Comparison of ENCODE assay signal across 8 cellular contexts in the genomic region with DNA sequence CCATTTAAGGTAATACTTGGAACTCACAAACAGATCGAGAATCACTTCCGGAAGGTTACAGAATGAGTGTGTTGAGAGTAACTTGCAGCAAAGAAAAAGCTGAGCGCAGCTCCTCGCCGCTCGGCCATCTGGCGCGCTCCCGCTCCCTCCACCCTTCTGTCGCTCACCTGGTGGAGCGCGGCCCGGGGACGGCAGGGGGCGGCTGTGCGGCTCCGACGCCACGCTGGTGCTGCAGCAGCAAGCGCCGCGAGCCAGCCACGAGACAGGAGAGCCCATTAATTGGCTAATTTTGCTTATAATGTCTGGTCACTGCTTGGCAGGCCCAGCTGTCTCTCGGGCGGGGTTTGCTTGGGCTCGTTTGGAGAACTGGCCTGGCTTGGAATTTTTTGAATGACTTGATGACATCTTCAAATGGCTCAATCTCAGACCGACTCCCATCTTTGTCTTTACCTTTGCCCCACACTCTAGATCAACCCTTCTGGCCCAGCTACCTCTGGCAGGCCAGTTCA.
DNase-seq lines count a peak whose midpoint lies in the region; ATAC-seq, FAIRE-seq and TF ChIP-seq lines count a peak whose summit lies in the region.

No MANE protein-coding gene starts in this region.

- no peaks in the 10 kb centered on the region for H3K9me3 Mint-ChIP-seq in T-helper 2 cell treated with Interferon-gamma antibody and Interleukin-4, amounts not matched to agents 5 μg/mL and 100 μg/mL, for 36 hours
- peaks cover 9% of the 10 kb centered on the region for H3K9me3 Mint-ChIP-seq in glutamatergic neuron (ENCODE audit: unreplicated experiment)

- no peaks in the 10 kb centered on the region for H3K4me1 ChIP-seq in small intestine (ENCODE audit: control insufficient read depth in 2 of 2, insufficient read depth in 1 of 2, low read depth in 1 of 2, low read length in 1 of 2)

- DNase-seq in T-helper 2 cell treated with Interferon-gamma antibody and Interleukin-4, amounts not matched to agents 5 μg/mL and 100 μg/mL, for 36 hours (ENCODE audit: low spot score) = peak; percentile 34
- DNase-seq in glutamatergic neuron (peak; percentile 85), small intestine (peak; percentile 37), H4 (ENCODE audit: low spot score) (no peak), pons (ENCODE audit: low spot score) (no peak), NCI-H146 treated with DMSO at 0.1 percent for 48 hours (lab: John Stamatoyannopoulos, UW; ENCODE audit: unreplicated experiment) (no peak)

- no peak overlapping the region for H3K4me3 ChIP-seq in small intestine (ENCODE audit: low read depth in 1 of 2, low read length in 2 of 2)

- no peaks in the 10 kb centered on the region for H3K9me3 ChIP-seq in small intestine (ENCODE audit: control insufficient read depth, low read depth)

- FAIRE-seq in small intestine (lab: Jason Lieb, UNC) = no peak

- no peak overlapping the region for H3K27ac Mint-ChIP-seq in T-helper 2 cell treated with Interferon-gamma antibody and Interleukin-4, amounts not matched to agents 5 μg/mL and 100 μg/mL, for 36 hours
- peak overlapping the region; percentile 77 for H3K27ac Mint-ChIP-seq in glutamatergic neuron (ENCODE audit: unreplicated experiment)

- no peak overlapping the region for H3K27ac ChIP-seq in small intestine (ENCODE audit: low read depth in 1 of 2, low read length in 1 of 2)

- peaks cover 6% of the 10 kb centered on the region for H3K27me3 Mint-ChIP-seq in T-helper 2 cell treated with Interferon-gamma antibody and Interleukin-4, amounts not matched to agents 5 μg/mL and 100 μg/mL, for 36 hours (ENCODE audit: low read depth)
- H3K27me3 Mint-ChIP-seq in glutamatergic neuron (ENCODE audit: unreplicated experiment) = peaks cover 23% of the 10 kb centered on the region

- H3K27me3 ChIP-seq in small intestine (ENCODE audit: control insufficient read depth in 2 of 2, insufficient read depth in 2 of 2, low read length in 2 of 2) = no peaks in the 10 kb centered on the region

- H3K4me1 Mint-ChIP-seq in T-helper 2 cell treated with Interferon-gamma antibody and Interleukin-4, amounts not matched to agents 5 μg/mL and 100 μg/mL, for 36 hours (ENCODE audit: low read depth) = peaks cover 6% of the 10 kb centered on the region
- peaks cover 29% of the 10 kb centered on the region for H3K4me1 Mint-ChIP-seq in glutamatergic neuron (ENCODE audit: low read depth, unreplicated experiment)

- no peaks in the 10 kb centered on the region for H3K36me3 Mint-ChIP-seq in T-helper 2 cell treated with Interferon-gamma antibody and Interleukin-4, amounts not matched to agents 5 μg/mL and 100 μg/mL, for 36 hours (ENCODE audit: low read depth)
- H3K36me3 Mint-ChIP-seq in glutamatergic neuron (ENCODE audit: unreplicated experiment) = no peaks in the 10 kb centered on the region

- H3K4me3 Mint-ChIP-seq in T-helper 2 cell treated with Interferon-gamma antibody and Interleukin-4, amounts not matched to agents 5 μg/mL and 100 μg/mL, for 36 hours = peak overlapping the region; percentile 61
- peak overlapping the region; percentile 67 for H3K4me3 Mint-ChIP-seq in glutamatergic neuron (ENCODE audit: unreplicated experiment)

- TF ChIP-seq CTCF in glutamatergic neuron (IDR thresholded peaks at IDR 0.05; ENCODE audit: partially characterized antibody, unreplicated experiment) = peak; percentile 52

- 3 to 10% (median 6%) methylated on average over 27 of the region's 27 CpGs for WGBS in small intestine, 3 donors

- ATAC-seq in GM18502 (IDR thresholded peaks at IDR 0.05; ENCODE audit: poor library complexity, unreplicated experiment) (peak; percentile 65), HG03064 (IDR thresholded peaks at IDR 0.05; ENCODE audit: low read depth, unreplicated experiment) (peak; percentile 59)

- H3K36me3 ChIP-seq in small intestine (ENCODE audit: control insufficient read depth in 2 of 2, insufficient read depth in 2 of 2, low read length in 2 of 2) = no peaks in the 10 kb centered on the region

Comparison
In these comparisons a context has a peak if more than half of its experiments do, and no peak if none do; other contexts are left out.
1. DNase-seq: peak in T-helper 2 cell treated with Interferon-gamma antibody and Interleukin-4, amounts not matched to agents 5 μg/mL and 100 μg/mL, for 36 hours (single experiment), glutamatergic neuron (single experiment) and small intestine (single experiment); none in H4 (single experiment), pons (single experiment) and NCI-H146 treated with DMSO at 0.1 percent for 48 hours (single experiment).